In genomic region chr11:134069996-134070845, GRCh38 we compare ENCODE assay signal across 8 cellular contexts. TPM values are rescaled to one million over a fixed set of nuclear protein-coding genes. Genes with fewer than 3 reads are reported as not detected.
DNase-seq lines count a peak whose midpoint lies in the region.

No MANE protein-coding gene starts in this region.

- no peaks in the 10 kb centered on the region for H3K36me3 ChIP-seq in subcutaneous abdominal adipose tissue (ENCODE audit: control insufficient read depth in 5 of 5, insufficient read depth in 5 of 5, low read length in 5 of 5)

- no peaks in the 10 kb centered on the region for H3K9me3 ChIP-seq in subcutaneous abdominal adipose tissue (ENCODE audit: control insufficient read depth in 5 of 5, low read length in 5 of 5)

- H3K27ac ChIP-seq in subcutaneous abdominal adipose tissue (ENCODE audit: low read depth, low read length) = peak overlapping the region; percentile 49

- H3K4me1 Mint-ChIP-seq in activated T-helper 2 cell treated with anti-CD3 and anti-CD28 coated beads, Interferon-gamma antibody, Interleukin-2, Interleukin-4, amounts not matched to agents 10 μg/mL and 5 μg/mL and 100 μg/mL, durations not matched to agents 14 hours and 24 hours and 36 hours (ENCODE audit: low read depth) = peaks cover 9% of the 10 kb centered on the region
- H3K4me1 Mint-ChIP-seq in immature natural killer cell = peaks cover 7 to 8% of the 10 kb centered on the region in 2 donors

- no peaks in the 10 kb centered on the region for H3K36me3 Mint-ChIP-seq in activated T-helper 2 cell treated with anti-CD3 and anti-CD28 coated beads, Interferon-gamma antibody, Interleukin-2, Interleukin-4, amounts not matched to agents 10 μg/mL and 5 μg/mL and 100 μg/mL, durations not matched to agents 14 hours and 24 hours and 36 hours (ENCODE audit: low read depth)
- H3K36me3 Mint-ChIP-seq in immature natural killer cell = no peaks in the 10 kb centered on the region

- peaks cover 0 to 13% (median 0%) of the 10 kb centered on the region in 5 donors for H3K27me3 ChIP-seq in subcutaneous abdominal adipose tissue (ENCODE audit: control insufficient read depth in 5 of 5, insufficient read depth in 4 of 5, low read length in 5 of 5)

- H3K4me3 Mint-ChIP-seq in activated T-helper 2 cell treated with anti-CD3 and anti-CD28 coated beads, Interferon-gamma antibody, Interleukin-2, Interleukin-4, amounts not matched to agents 10 μg/mL and 5 μg/mL and 100 μg/mL, durations not matched to agents 14 hours and 24 hours and 36 hours (ENCODE audit: low read depth) = peak overlapping the region; percentile 26
- H3K4me3 Mint-ChIP-seq in immature natural killer cell = peak overlapping the region; percentile 7 to 68 (median 50)

- DNase-seq in NCI-H82 (lab: John Stamatoyannopoulos, UW) (peak; percentile 31), NCI-H82 treated with DMSO at 0.1 percent for 48 hours (lab: John Stamatoyannopoulos, UW; ENCODE audit: unreplicated experiment) (no peak), immature natural killer cell (no peak), DMS 273 (lab: John Stamatoyannopoulos, UW; ENCODE audit: unreplicated experiment) (no peak)
- DNase-seq in activated T-helper 2 cell treated with anti-CD3 and anti-CD28 coated beads, Interferon-gamma antibody, Interleukin-2, Interleukin-4, amounts not matched to agents 10 μg/mL and 5 μg/mL and 100 μg/mL, durations not matched to agents 14 hours and 24 hours and 36 hours (ENCODE audit: low spot score) = no peak
- DNase-seq in stimulated activated CD4-positive, alpha-beta T cell treated with anti-CD3 and anti-CD28 coated beads, Interleukin-2, amount 100 ng/mL, for 24 hours = no peak
- no peak for DNase-seq in NK-92 treated with Interleukin-12 subunit alpha and Interleukin-12 subunit beta, amount 100 ng/mL, for 24 hours (lab: John Stamatoyannopoulos, UW)

- H3K9me3 Mint-ChIP-seq in activated T-helper 2 cell treated with anti-CD3 and anti-CD28 coated beads, Interferon-gamma antibody, Interleukin-2, Interleukin-4, amounts not matched to agents 10 μg/mL and 5 μg/mL and 100 μg/mL, durations not matched to agents 14 hours and 24 hours and 36 hours = no peaks in the 10 kb centered on the region
- H3K9me3 Mint-ChIP-seq in immature natural killer cell = no peaks in the 10 kb centered on the region

- intact Hi-C loops in activated T-helper 2 cell treated with anti-CD3 and anti-CD28 coated beads, Interferon-gamma antibody, Interleukin-2, Interleukin-4, amounts not matched to agents 10 μg/mL and 5 μg/mL and 100 μg/mL, durations not matched to agents 14 hours and 24 hours and 36 hours (cut with micrococcal nuclease) = loop anchor here (2.0 kb wide), 1 partner anchor 33 kb away; no protein-coding TSS in a partner anchor

- peak overlapping the region in 3 of 5 donors; percentile 40 to 74 (median 74) for H3K4me3 ChIP-seq in subcutaneous abdominal adipose tissue (ENCODE audit: low read depth in 1 of 5, low read length in 5 of 5)

- peaks cover 0 to 10% (median 6%) of the 10 kb centered on the region in 5 donors for H3K4me1 ChIP-seq in subcutaneous abdominal adipose tissue (ENCODE audit: control insufficient read depth in 5 of 5, insufficient read depth in 5 of 5, low read length in 5 of 5)

- no peak overlapping the region for H3K27ac Mint-ChIP-seq in activated T-helper 2 cell treated with anti-CD3 and anti-CD28 coated beads, Interferon-gamma antibody, Interleukin-2, Interleukin-4, amounts not matched to agents 10 μg/mL and 5 μg/mL and 100 μg/mL, durations not matched to agents 14 hours and 24 hours and 36 hours
- peak overlapping the region in 4 of 6 donors; percentile 23 to 54 (median 45) for H3K27ac Mint-ChIP-seq in immature natural killer cell

- H3K9ac ChIP-seq in subcutaneous abdominal adipose tissue (ENCODE audit: low read length in 5 of 5) = peak overlapping the region in 2 of 5 donors; percentile 23 to 64

- H3K27me3 Mint-ChIP-seq in activated T-helper 2 cell treated with anti-CD3 and anti-CD28 coated beads, Interferon-gamma antibody, Interleukin-2, Interleukin-4, amounts not matched to agents 10 μg/mL and 5 μg/mL and 100 μg/mL, durations not matched to agents 14 hours and 24 hours and 36 hours (ENCODE audit: low read depth) = peaks cover 70% of the 10 kb centered on the region
- peaks cover 10 to 23% (median 20%) of the 10 kb centered on the region in 3 donors for H3K27me3 Mint-ChIP-seq in immature natural killer cell (ENCODE audit: low read depth in 3 of 3)

RNA-seq across cellular contexts. Expression of gene JAM3, which starts 1.3 kb away (rescaled TPM):
- total RNA-seq in activated T-helper 2 cell treated with anti-CD3 and anti-CD28 coated beads, Interferon-gamma antibody, Interleukin-2, Interleukin-4, amounts not matched to agents 10 μg/mL and 5 μg/mL and 100 μg/mL, durations not matched to agents 14 hours and 24 hours and 36 hours = 2.4 and 3.4 TPM in 2 replicates
- polyA plus RNA-seq in immature natural killer cell = 1 to 10 TPM in 2 of 3 donors, not detected in 1; 1.6 to 1.9 TPM
